8 cellular contexts compared by ENCODE assay signal in the genomic region with DNA sequence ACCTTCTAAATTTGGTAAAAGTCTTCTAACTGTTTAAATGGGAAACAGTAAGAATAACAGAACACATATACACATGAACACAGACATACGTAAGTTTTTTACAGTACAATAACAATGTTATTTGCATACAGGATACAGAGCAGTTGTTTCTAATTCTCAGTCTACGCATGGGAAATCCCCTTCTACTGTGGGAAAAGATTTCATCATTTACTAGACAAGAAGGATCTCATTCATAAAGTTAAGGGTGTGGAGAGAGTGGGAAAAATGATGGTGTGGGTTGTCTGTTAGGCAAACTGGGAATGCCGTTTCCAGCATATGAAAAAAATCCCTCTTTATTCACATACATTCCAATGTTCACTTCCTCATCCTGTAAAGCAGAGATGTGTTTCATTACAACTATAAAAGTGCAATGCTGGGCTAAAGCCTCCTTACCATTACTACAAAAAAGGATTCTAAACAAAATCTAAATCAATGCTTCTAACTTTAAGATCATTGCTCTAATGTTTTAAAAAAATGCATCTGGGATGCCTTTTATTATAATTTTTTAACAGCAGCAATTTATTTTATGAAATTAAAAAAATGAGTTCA.
DNase-seq lines count a peak whose midpoint lies in the region; ATAC-seq lines count a peak whose summit lies in the region.

No MANE protein-coding gene starts in this region.

- DNase-seq in activated T-cell treated with anti-CD3 and anti-CD28 coated beads, Interleukin-2, amount 50 U/mL, for 4 hours: no peak
- DNase-seq in activated T-cell treated with anti-CD3 and anti-CD28 coated beads, Interleukin-2, amount 50 U/mL, for 24 hours: no peak
- peak; percentile 60 for DNase-seq in skeletal muscle cell (ENCODE audit: low read depth)
- no peak for DNase-seq in NK-92 (lab: John Stamatoyannopoulos, UW; ENCODE audit: unreplicated experiment)
- no peak for DNase-seq in NCI-H1436 treated with DMSO at 0.1 percent for 48 hours (lab: John Stamatoyannopoulos, UW)
- no peak for DNase-seq in NCI-H446 (lab: John Stamatoyannopoulos, UW)

- H3K4me1 Mint-ChIP-seq in activated T-cell treated with anti-CD3 and anti-CD28 coated beads, Interleukin-2, amount 50 U/mL, for 4 hours (ENCODE audit: low read depth): peaks cover 14% of the 10 kb centered on the region
- H3K4me1 Mint-ChIP-seq in activated T-cell treated with anti-CD3 and anti-CD28 coated beads, Interleukin-2, amount 50 U/mL, for 24 hours (ENCODE audit: low read depth): peaks cover 18% of the 10 kb centered on the region
- H3K4me1 Mint-ChIP-seq in activated naive CD8-positive, alpha-beta T cell (ENCODE audit: low read depth): peaks cover 15% of the 10 kb centered on the region

- H3K4me3 Mint-ChIP-seq in activated T-cell treated with anti-CD3 and anti-CD28 coated beads, Interleukin-2, amount 50 U/mL, for 4 hours: no peak overlapping the region
- no peak overlapping the region for H3K4me3 Mint-ChIP-seq in activated T-cell treated with anti-CD3 and anti-CD28 coated beads, Interleukin-2, amount 50 U/mL, for 24 hours
- no peak overlapping the region for H3K4me3 Mint-ChIP-seq in activated naive CD8-positive, alpha-beta T cell

- no peaks in the 10 kb centered on the region for H3K9me3 Mint-ChIP-seq in activated T-cell treated with anti-CD3 and anti-CD28 coated beads, Interleukin-2, amount 50 U/mL, for 4 hours
- no peaks in the 10 kb centered on the region for H3K9me3 Mint-ChIP-seq in activated T-cell treated with anti-CD3 and anti-CD28 coated beads, Interleukin-2, amount 50 U/mL, for 24 hours
- H3K9me3 Mint-ChIP-seq in activated naive CD8-positive, alpha-beta T cell (ENCODE audit: low read depth): no peaks in the 10 kb centered on the region

- no peaks in the 10 kb centered on the region for H3K36me3 Mint-ChIP-seq in activated T-cell treated with anti-CD3 and anti-CD28 coated beads, Interleukin-2, amount 50 U/mL, for 4 hours (ENCODE audit: insufficient read depth)
- no peaks in the 10 kb centered on the region for H3K36me3 Mint-ChIP-seq in activated T-cell treated with anti-CD3 and anti-CD28 coated beads, Interleukin-2, amount 50 U/mL, for 24 hours (ENCODE audit: low read depth)
- no peaks in the 10 kb centered on the region for H3K36me3 Mint-ChIP-seq in activated naive CD8-positive, alpha-beta T cell

- ATAC-seq in activated T-cell treated with anti-CD3 and anti-CD28 coated beads, Interleukin-2, amount 50 U/mL, for 4 hours: peak; percentile 53 to 84
- ATAC-seq in HG02938 (IDR thresholded peaks at IDR 0.05; ENCODE audit: unreplicated experiment): peak; percentile 94

- H3K27me3 Mint-ChIP-seq in activated T-cell treated with anti-CD3 and anti-CD28 coated beads, Interleukin-2, amount 50 U/mL, for 4 hours (ENCODE audit: low read depth): peaks cover 17% of the 10 kb centered on the region
- peaks cover 15% of the 10 kb centered on the region for H3K27me3 Mint-ChIP-seq in activated T-cell treated with anti-CD3 and anti-CD28 coated beads, Interleukin-2, amount 50 U/mL, for 24 hours
- peaks cover 5% of the 10 kb centered on the region for H3K27me3 Mint-ChIP-seq in activated naive CD8-positive, alpha-beta T cell

- no peak overlapping the region for H3K27ac Mint-ChIP-seq in activated T-cell treated with anti-CD3 and anti-CD28 coated beads, Interleukin-2, amount 50 U/mL, for 24 hours
- peak overlapping the region; percentile 42 for H3K27ac Mint-ChIP-seq in activated naive CD8-positive, alpha-beta T cell

- H3K4me3 ChIP-seq in skeletal muscle cell (ENCODE audit: low read depth, low read length): no peak overlapping the region
